19 cellular contexts compared by ENCODE assay signal in genomic region chr6:170164271-170164900, GRCh38.
"Had no signal": no experiment of that assay in that cellular context is flagged by ENCODE, and none has a peak within 500 bp of the region (broad histone marks: within the 10 kb centered on the region; RNA-seq: fewer than 3 reads in every experiment).

No MANE protein-coding gene starts in this region.

- H3K4me1 ChIP-seq: ascending aorta, breast epithelium, prostate gland, right lobe of liver, uterus had no signal

- DNase-seq: activated CD4-positive, alpha-beta T cell treated with anti-CD3 and anti-CD28 coated beads for 1 hour; activated CD4-positive, alpha-beta T cell treated with anti-CD3 and anti-CD28 coated beads, Interleukin-2, amount 50 U/mL, for 4 hours; activated naive CD4-positive, alpha-beta T cell treated with anti-CD3 and anti-CD28 coated beads, Interleukin-2, amount 10 ng/mL, durations not matched to agents 7 days and 5 days; esophagus squamous epithelium; occipital lobe; SK-N-SH; stomach; T-cell; T1000 had no signal

- ATAC-seq: right lobe of liver, T-cell had no signal

- H3K4me1 Mint-ChIP-seq: mesothelial cell of epicardium had no signal

- H3K9me3 ChIP-seq: ascending aorta, breast epithelium, esophagus squamous epithelium, prostate gland, right lobe of liver, SK-N-SH, stomach, thoracic aorta, uterus had no signal

- H3K27ac Mint-ChIP-seq: activated naive CD4-positive, alpha-beta T cell treated with anti-CD3 and anti-CD28 coated beads, Interleukin-2, amount 10 ng/mL, durations not matched to agents 7 days and 5 days; activated T-helper 2 cell treated with anti-CD3 and anti-CD28 coated beads, Interferon-gamma antibody, Interleukin-2, Interleukin-4, amounts not matched to agents 10 μg/mL and 5 μg/mL and 100 μg/mL, durations not matched to agents 14 hours and 24 hours and 36 hours; mesothelial cell of epicardium; T-cell had no signal

- H3K4me3 Mint-ChIP-seq: activated naive CD4-positive, alpha-beta T cell treated with anti-CD3 and anti-CD28 coated beads, Interleukin-2, amount 10 ng/mL, durations not matched to agents 7 days and 5 days; mesothelial cell of epicardium; T-cell had no signal

- H3K36me3 Mint-ChIP-seq: mesothelial cell of epicardium, T-cell had no signal

- H3K27me3 ChIP-seq: ascending aorta, breast epithelium, right lobe of liver, stomach, uterus had no signal

- H3K36me3 ChIP-seq: ascending aorta, breast epithelium, esophagus squamous epithelium, prostate gland, right lobe of liver, stomach, thoracic aorta, uterus had no signal

- H3K4me3 ChIP-seq: esophagus squamous epithelium, lung, prostate gland, right lobe of liver, smooth muscle cell, stomach, uterus had no signal

- H3K27ac ChIP-seq: ascending aorta, esophagus squamous epithelium, right lobe of liver had no signal

- H3K4me2 ChIP-seq: SK-N-SH, smooth muscle cell had no signal

- H3K9me3 Mint-ChIP-seq: mesothelial cell of epicardium, T-cell had no signal
